Comparison of ENCODE assay signal across 8 cellular contexts in the genomic region with DNA sequence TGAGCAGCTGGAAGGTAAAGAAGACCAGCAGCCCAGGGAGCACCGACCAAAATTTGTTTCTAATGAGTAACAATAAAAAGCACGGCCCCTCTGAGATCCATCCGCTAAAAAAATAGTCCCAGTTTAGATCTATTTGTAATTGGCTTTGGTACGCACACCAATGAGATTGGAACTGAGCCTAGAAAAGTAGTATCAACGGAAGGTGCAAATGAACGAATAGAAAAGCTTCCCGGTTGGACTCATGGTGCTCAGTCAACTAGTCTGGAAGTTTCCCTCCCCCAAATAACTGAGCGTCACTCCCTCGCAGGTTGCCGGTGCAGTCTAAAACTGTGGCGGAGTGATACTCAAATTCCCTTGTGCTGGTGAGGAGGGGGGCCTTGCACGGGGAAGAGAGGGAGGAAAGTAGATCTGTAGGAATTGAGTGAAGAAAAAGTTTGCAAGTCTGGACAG. TPM values are rescaled to one million over a fixed set of nuclear protein-coding genes. Genes with fewer than 3 reads are reported as not detected.
DNase-seq lines count a peak whose midpoint lies in the region; TF ChIP-seq lines count a peak whose summit lies in the region.

A gene (plus strand): TSS at position 405 of the 450 bp plus-strand sequence. CDS start 288 bp downstream, outside the sequence.

- peaks cover 11% of the 10 kb centered on the region for H3K27me3 Mint-ChIP-seq in type B pancreatic cell

- H3K14ac ChIP-seq in mesenchymal stem cell (ENCODE audit: low read length in 2 of 2) = peak within 1 kb of the TSS in 1 of 2 experiments; percentile 41

- no peak within 1 kb of the TSS for H3K23ac ChIP-seq in mesenchymal stem cell (ENCODE audit: low read length in 2 of 2)

- no peak within 1 kb of the TSS for H2BK12ac ChIP-seq in mesenchymal stem cell (ENCODE audit: low read length in 2 of 2)

- no peak within 1 kb of the TSS for H3K9ac ChIP-seq in SK-N-MC (ENCODE audit: insufficient read length)
- H3K9ac ChIP-seq in mesenchymal stem cell (ENCODE audit: low read length) = peak within 1 kb of the TSS; percentile 83

- peaks cover 30% of the 10 kb centered on the region for H3K4me1 Mint-ChIP-seq in type B pancreatic cell (ENCODE audit: unreplicated experiment)

- H3K36me3 ChIP-seq in SK-N-MC (ENCODE audit: insufficient read depth, low read length) = no peaks in the 10 kb centered on the region
- no peaks in the 10 kb centered on the region for H3K36me3 ChIP-seq in mesenchymal stem cell (ENCODE audit: control insufficient read depth in 1 of 2, insufficient read depth in 2 of 2, low read depth in 1 of 2, low read length in 2 of 2)

- H3K4me3 ChIP-seq in SK-N-MC (peak within 1 kb of the TSS; percentile 42), epithelial cell of proximal tubule (ENCODE audit: low read depth, low read length) (peak within 1 kb of the TSS; percentile 69), mesenchymal stem cell (ENCODE audit: insufficient read depth in 1 of 2, low read depth in 1 of 2, low read length in 2 of 2) (peak within 1 kb of the TSS; percentile 65 to 77)

- no peaks in the 10 kb centered on the region for H3K4me1 ChIP-seq in mesenchymal stem cell (ENCODE audit: control insufficient read depth, insufficient read depth, low read depth, low read length)

- H3K4ac ChIP-seq in mesenchymal stem cell (ENCODE audit: low read depth in 1 of 2, low read length in 2 of 2) = peak within 1 kb of the TSS in 1 of 2 experiments; percentile 41

- DNase-seq in AG20443 (ENCODE audit: low spot score) (peak; percentile 42), HUDEP-2 (lab: John Stamatoyannopoulos, UW; ENCODE audit: unreplicated experiment in 76 of 76) (peak in 75 of 76 experiments; percentile 0 to 75 (median 38)), SK-N-MC (ENCODE audit: low read depth, low spot score) (no peak), epithelial cell of proximal tubule (ENCODE audit: low read depth) (peak; percentile 49), mesenchymal stem cell (peak; percentile 91), type B pancreatic cell (ENCODE audit: extremely low spot score, unreplicated experiment) (peak; percentile 77), activated gamma-delta T cell (lab: John Stamatoyannopoulos, UW) (no peak), GM13976 (ENCODE audit: low spot score) (no peak)

- no peaks in the 10 kb centered on the region for H3K79me1 ChIP-seq in mesenchymal stem cell (replicated peaks; ENCODE audit: low read length, poor library complexity, severe bottlenecking)

- no peaks in the 10 kb centered on the region for H3K9me3 ChIP-seq in SK-N-MC (ENCODE audit: low read depth, low read length)
- H3K9me3 ChIP-seq in mesenchymal stem cell (ENCODE audit: control insufficient read depth, low read length) = peaks cover under 1% of the 10 kb centered on the region

- H3K27ac ChIP-seq in SK-N-MC (no peak within 1 kb of the TSS), mesenchymal stem cell (ENCODE audit: low read length, poor library complexity, severe bottlenecking) (peak within 1 kb of the TSS; percentile 87)

- peaks cover 1% of the 10 kb centered on the region for H3K36me3 Mint-ChIP-seq in type B pancreatic cell

- H3K27ac Mint-ChIP-seq in type B pancreatic cell = peak within 1 kb of the TSS; percentile 93

- H2BK5ac ChIP-seq in mesenchymal stem cell (ENCODE audit: low read depth, low read length, poor library complexity, severe bottlenecking) = peak within 1 kb of the TSS; percentile 31

- H2BK120ac ChIP-seq in mesenchymal stem cell (ENCODE audit: low read depth, low read length) = peak within 1 kb of the TSS; percentile 34

- in situ Hi-C loops in GM13976 (cut with MboI; ENCODE audit: low sequenced_read_pairs, unreplicated experiment) = no loop called here

- H4K91ac ChIP-seq in mesenchymal stem cell (ENCODE audit: low read length) = no peak within 1 kb of the TSS

- peaks cover 0 to 41% of the 10 kb centered on the region in 2 experiments for H3K27me3 ChIP-seq in mesenchymal stem cell (ENCODE audit: control insufficient read depth in 1 of 2, insufficient read depth in 1 of 2, low read length in 2 of 2)

- H3K4me3 Mint-ChIP-seq in type B pancreatic cell = peak within 1 kb of the TSS; percentile 97

- H2BK15ac ChIP-seq in mesenchymal stem cell (ENCODE audit: low read depth, poor library complexity, severe bottlenecking) = no peak within 1 kb of the TSS

- peak within 1 kb of the TSS; percentile 42 for H2AFZ ChIP-seq in mesenchymal stem cell (ENCODE audit: low read depth, low read length)

- H4K8ac ChIP-seq in mesenchymal stem cell (ENCODE audit: low read length) = no peak within 1 kb of the TSS

- peak within 1 kb of the TSS; percentile 76 for H3K4me2 ChIP-seq in mesenchymal stem cell (ENCODE audit: low read length, poor library complexity, severe bottlenecking)

- peak within 1 kb of the TSS; percentile 62 for H3K18ac ChIP-seq in mesenchymal stem cell (ENCODE audit: low read depth in 1 of 2, low read length in 2 of 2)

- 0% methylated on average over 6 of the region's 12 CpGs for WGBS in mesenchymal stem cell

- no peaks in the 10 kb centered on the region for H3K9me3 Mint-ChIP-seq in type B pancreatic cell

- no peak for TF ChIP-seq CTCF in epithelial cell of proximal tubule (conservative IDR thresholded peaks at IDR 0.05; ENCODE audit: low read depth, low read length)
- TF ChIP-seq CTCF in type B pancreatic cell (conservative IDR thresholded peaks at IDR 0.05) = no peak
- TF ChIP-seq CTCF in GM13976 (IDR thresholded peaks at IDR 0.05; ENCODE audit: borderline replicate concordance, control extremely low read depth, extremely low read depth, insufficient read depth, missing control alignments) = no peak

- H2AK5ac ChIP-seq in mesenchymal stem cell (ENCODE audit: low read length, severe bottlenecking) = no peak within 1 kb of the TSS

RNA-seq across cellular contexts. Expression of the gene that starts here (rescaled TPM):
- total RNA-seq in epithelial cell of proximal tubule = 8.5 and 33.2 TPM in 2 replicates
- 63.8 TPM for polyA plus RNA-seq in mesenchymal stem cell (2013, experiment 1 of 2)
- polyA plus RNA-seq in mesenchymal stem cell (2013, experiment 2 of 2) = 56.6 TPM
- 85.1 and 167 TPM in 2 replicates for total RNA-seq in type B pancreatic cell (ENCODE audit: low replicate concordance)

Comparison
In these comparisons a context has a peak if more than half of its experiments do, and no peak if none do; other contexts are left out.
1. DNase-seq: peak in AG20443 (single experiment), HUDEP-2 (75 of 76), epithelial cell of proximal tubule (single experiment), mesenchymal stem cell (single experiment) and type B pancreatic cell (single experiment); none in SK-N-MC (single experiment), activated gamma-delta T cell (single experiment) and GM13976 (single experiment).
2. Peak in every context shown above with its lines, with median percentiles within 50 percentile points of each other: H3K4me3 ChIP-seq.